10 cellular contexts compared by ENCODE assay signal in the genomic region with DNA sequence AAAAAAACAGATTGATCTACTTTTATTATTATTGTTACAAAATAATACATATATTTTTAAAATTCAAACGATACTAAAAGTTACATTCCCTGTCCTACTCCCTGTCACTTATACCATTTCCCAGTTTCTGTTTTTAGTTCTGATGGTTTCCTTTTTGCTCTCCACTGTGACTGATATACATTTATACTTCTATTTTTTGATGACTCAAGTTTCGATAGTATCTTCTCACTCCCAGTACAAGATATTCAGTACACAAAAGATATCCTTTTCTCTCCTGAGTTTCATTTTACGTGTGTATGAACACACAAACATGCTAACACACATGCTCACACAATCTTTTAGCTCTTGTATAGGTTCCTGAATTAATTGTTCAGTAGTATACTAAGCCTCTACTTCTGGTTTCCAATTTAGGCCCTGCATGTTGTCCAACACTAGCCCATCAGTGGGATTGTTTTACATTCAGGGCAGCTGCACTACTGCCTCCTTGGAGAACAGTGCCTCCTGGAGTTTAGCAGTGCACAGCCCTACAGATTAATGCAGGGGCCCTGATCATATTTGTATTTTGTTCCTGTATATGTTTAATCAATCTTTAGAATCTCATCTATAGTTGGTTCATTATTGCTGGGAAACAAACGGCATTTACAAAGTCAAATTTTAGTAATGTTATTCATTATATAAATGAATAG.
A peak's percentile ranks its signal among the peaks of the same experiment; 100 is the strongest.
DNase-seq lines count a peak whose midpoint lies in the region; ATAC-seq, FAIRE-seq and TF ChIP-seq lines count a peak whose summit lies in the region.
"Had no signal": no experiment of that assay in that cellular context is flagged by ENCODE, and none has a peak within 500 bp of the region (broad histone marks: within the 10 kb centered on the region; RNA-seq: fewer than 3 reads in every experiment).

No MANE protein-coding gene starts in this region.

- SMC1A ChIA-PET in GM12878 (lab: Charles Lee; ENCODE audit: uncharacterized antibody, unreplicated experiment): no interaction called here

- 33% methylated on average over 4 of the region's 4 CpGs for WGBS in GM12878 (ENCODE audit: insufficient coverage, insufficient replicate concordance, low lambda C conversion rate, missing lambda C conversion rate)

- no peaks in the 10 kb centered on the region for H3K36me3 ChIP-seq in GM12878 (ENCODE audit: control insufficient read depth in 2 of 2, insufficient read depth in 2 of 2, low read length in 1 of 2)

- POLR2A ChIA-PET in GM12878 (lab: Charles Lee): interaction anchor here (0.6 kb wide), 1 partner anchor 143 kb away, joined by 3 read pairs; no protein-coding TSS in a partner anchor

- RAD21 ChIA-PET in GM12878 (lab: Charles Lee; ENCODE audit: unreplicated experiment): no interaction called here

- H3K4me3 ChIP-seq in GM12865 (ENCODE audit: low read depth, low read length) (no peak overlapping the region), GM12878 (no peak overlapping the region)

- H3K27me3 ChIP-seq in GM12878 (replicated peaks in 1 of 2; ENCODE audit: control insufficient read depth in 2 of 2, insufficient read depth in 2 of 2, low read length in 1 of 2): no peaks in the 10 kb centered on the region; a peak in 1 of 4 replicates

- no peaks in the 10 kb centered on the region for H4K20me1 ChIP-seq in GM12878 (ENCODE audit: control insufficient read depth, insufficient read depth)

- peak; percentile 40 for TF ChIP-seq RAD21 in GM12878 (IDR thresholded peaks at IDR 0.05; ENCODE audit: insufficient read depth, low read depth, low read length)

- no peaks in the 10 kb centered on the region for H3K79me2 ChIP-seq in GM12878 (ENCODE audit: control insufficient read depth, insufficient read depth, low read length)

- intact Hi-C loops in GM12878 (cut with micrococcal nuclease; ENCODE audit: unreplicated experiment): no loop called here

- no peak overlapping the region for H3K27ac ChIP-seq in GM12878 (ENCODE audit: control insufficient read depth, insufficient read depth)

- peak; percentile 13 for DNase-seq in GM12865 (ENCODE audit: low read depth)
- no peak for DNase-seq in GM12878 (ENCODE audit: low read depth, low spot score)
- peak; percentile 58 to 80 for DNase-seq in lung microvascular endothelial cell (ENCODE audit: low read depth in 2 of 2)
- no peak for DNase-seq in foreskin melanocyte
- DNase-seq: activated CD8-positive, alpha-beta memory T cell treated with anti-CD3 and anti-CD28 coated beads for 24 hours; NCI-H1048 had no signal

- FAIRE-seq in GM12878 (lab: Jason Lieb, UNC): no peak

- H3K4me1 ChIP-seq in GM12878 (ENCODE audit: control insufficient read depth, insufficient read depth, low read length): no peaks in the 10 kb centered on the region

- no peak overlapping the region for H3K4me2 ChIP-seq in GM12878 (ENCODE audit: control insufficient read depth, insufficient read depth)

- TF ChIP-seq POLR2A in GM12878 (IDR thresholded peaks at IDR 0.05; ENCODE audit: low read depth, low read length): no peak

- H3K9ac ChIP-seq in GM12878 (ENCODE audit: control insufficient read depth, insufficient read depth, low read length): no peak overlapping the region

- in situ Hi-C loops in GM12878 (cut with MboI): no loop called here

- ATAC-seq in HG03432 (IDR thresholded peaks at IDR 0.05; ENCODE audit: unreplicated experiment) (peak; percentile 59), GM12878 (peak; percentile 64), HG03469 (IDR thresholded peaks at IDR 0.05; ENCODE audit: unreplicated experiment) (no peak), HG03196 (IDR thresholded peaks at IDR 0.05; ENCODE audit: unreplicated experiment) (no peak), HG02884 (IDR thresholded peaks at IDR 0.05; ENCODE audit: unreplicated experiment) (no peak)

- BruUV-seq in GM12878 (replicated peaks; lab: Mats Ljungman, UMichigan): no TSS peak

- H2AFZ ChIP-seq in GM12878 (ENCODE audit: control insufficient read depth, low read depth, low read length): no peak overlapping the region

- TF ChIP-seq CTCF in GM12865 (IDR thresholded peaks at IDR 0.05; ENCODE audit: insufficient read depth, low read depth, low read length, missing control alignments) (no peak), GM12878 (IDR thresholded peaks at IDR 0.05 in 2 of 3, conservative IDR thresholded peaks at IDR 0.05 in 1 of 3; ENCODE audit: control insufficient read depth in 2 of 3, extremely low read depth in 1 of 3, insufficient read depth in 1 of 3, low read depth in 3 of 3, low read length in 3 of 3) (peak; percentile 16 to 27 (median 19); a peak in 4 of 6 replicates)

- CTCF ChIA-PET in GM12878 (lab: Yijun Ruan, JAX): no interaction called here

- TF ChIP-seq EP300 in GM12878 (IDR thresholded peaks at IDR 0.05; ENCODE audit: borderline replicate concordance in 1 of 2, control insufficient read depth in 1 of 2, low read depth in 2 of 2, low read length in 2 of 2): no peak

- no peaks in the 10 kb centered on the region for H3K9me3 ChIP-seq in GM12878 (replicated peaks; ENCODE audit: control insufficient read depth, insufficient read depth, low read length)

TF ChIP-seq in GM12878, 131 proteins besides CTCF, POLR2A, EP300 and RAD21:
- TF ChIP-seq, protein P1, sequence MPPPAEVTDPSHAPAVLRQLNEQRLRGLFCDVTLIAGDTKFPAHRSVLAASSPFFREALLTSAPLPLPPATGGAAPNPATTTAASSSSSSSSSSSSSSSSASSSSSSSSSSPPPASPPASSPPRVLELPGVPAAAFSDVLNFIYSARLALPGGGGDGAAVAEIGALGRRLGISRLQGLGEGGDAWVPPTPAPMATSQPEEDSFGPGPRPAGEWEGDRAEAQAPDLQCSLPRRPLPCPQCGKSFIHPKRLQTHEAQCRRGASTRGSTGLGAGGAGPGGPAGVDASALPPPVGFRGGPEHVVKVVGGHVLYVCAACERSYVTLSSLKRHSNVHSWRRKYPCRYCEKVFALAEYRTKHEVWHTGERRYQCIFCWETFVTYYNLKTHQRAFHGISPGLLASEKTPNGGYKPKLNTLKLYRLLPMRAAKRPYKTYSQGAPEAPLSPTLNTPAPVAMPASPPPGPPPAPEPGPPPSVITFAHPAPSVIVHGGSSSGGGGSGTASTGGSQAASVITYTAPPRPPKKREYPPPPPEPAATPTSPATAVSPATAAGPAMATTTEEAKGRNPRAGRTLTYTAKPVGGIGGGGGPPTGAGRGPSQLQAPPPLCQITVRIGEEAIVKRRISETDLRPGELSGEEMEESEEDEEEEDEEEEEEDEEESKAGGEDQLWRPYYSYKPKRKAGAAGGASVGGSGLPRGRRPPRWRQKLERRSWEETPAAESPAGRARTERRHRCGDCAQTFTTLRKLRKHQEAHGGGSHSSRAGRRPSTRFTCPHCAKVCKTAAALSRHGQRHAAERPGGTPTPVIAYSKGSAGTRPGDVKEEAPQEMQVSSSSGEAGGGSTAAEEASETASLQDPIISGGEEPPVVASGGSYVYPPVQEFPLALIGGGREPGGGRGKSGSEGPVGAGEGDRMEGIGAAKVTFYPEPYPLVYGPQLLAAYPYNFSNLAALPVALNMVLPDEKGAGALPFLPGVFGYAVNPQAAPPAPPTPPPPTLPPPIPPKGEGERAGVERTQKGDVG (CRISPR knock-in tag; IDR thresholded peaks at IDR 0.05): no peak
- TF ChIP-seq SMC3 (IDR thresholded peaks at IDR 0.05; ENCODE audit: borderline replicate concordance, low read length): peak; percentile 46; the same call in 1 of the 2 replicates
- no peak for TF ChIP-seq ZNF274 (IDR thresholded peaks at IDR 0.05; ENCODE audit: insufficient read depth, insufficient read length)
- no peak for TF ChIP-seq WRNIP1 (IDR thresholded peaks at IDR 0.05; ENCODE audit: borderline replicate concordance, low read depth, low read length)
- TF ChIP-seq RELA (IDR thresholded peaks at IDR 0.05; ENCODE audit: borderline replicate concordance, partially characterized antibody): no peak
- no peak for TF ChIP-seq CEBPB (IDR thresholded peaks at IDR 0.05; ENCODE audit: borderline replicate concordance in 1 of 2, low read depth in 2 of 2, low read length in 2 of 2)
- TF ChIP-seq KAT2A (conservative IDR thresholded peaks at IDR 0.05; ENCODE audit: control insufficient read depth, low read depth, low read length): no peak

Comparison
In these comparisons a context has a peak if more than half of its experiments do, and no peak if none do; other contexts are left out.
1. DNase-seq: peak in GM12865 (single experiment) and lung microvascular endothelial cell (2 of 2); none in GM12878 (single experiment) and foreskin melanocyte (single experiment).
2. ATAC-seq: peak in HG03432 (single experiment) and GM12878 (single experiment); none in HG03469 (single experiment), HG03196 (single experiment) and HG02884 (single experiment).